Comparison of ENCODE assay signal across 13 cellular contexts in genomic region chr10:73837072-73837471, GRCh38. TPM values are rescaled to one million over a fixed set of nuclear protein-coding genes. Genes with fewer than 3 reads are reported as not detected.
DNase-seq lines count a peak whose midpoint lies in the region; TF ChIP-seq lines count a peak whose summit lies in the region.
"Had no signal": no experiment of that assay in that cellular context is flagged by ENCODE, and none has a peak within 500 bp of the region (broad histone marks: within the 10 kb centered on the region; RNA-seq: fewer than 3 reads in every experiment).

No MANE protein-coding gene starts in this region.

- no peak overlapping the region for H4K91ac ChIP-seq in mesenchymal stem cell (ENCODE audit: low read length)

- no peak overlapping the region for H3K14ac ChIP-seq in mesenchymal stem cell (ENCODE audit: low read length in 2 of 2)

- H3K9ac ChIP-seq in mesenchymal stem cell (ENCODE audit: low read length), result peak overlapping the region; percentile 66

- no peak overlapping the region for H3K18ac ChIP-seq in mesenchymal stem cell (ENCODE audit: low read depth in 1 of 2, low read length in 2 of 2)

- H3K4me1 ChIP-seq in mesenchymal stem cell (ENCODE audit: control insufficient read depth, insufficient read depth, low read depth, low read length), result peaks cover 14% of the 10 kb centered on the region
- no peaks in the 10 kb centered on the region for H3K4me1 ChIP-seq in A673 (ENCODE audit: insufficient read depth, low read length, poor library complexity, severe bottlenecking)

- H2BK15ac ChIP-seq in mesenchymal stem cell (ENCODE audit: low read depth, poor library complexity, severe bottlenecking), result no peak overlapping the region

- no peak overlapping the region for H3K4ac ChIP-seq in mesenchymal stem cell (ENCODE audit: low read depth in 1 of 2, low read length in 2 of 2)

- DNase-seq in AG08395 (ENCODE audit: low spot score), result peak; percentile 67
- DNase-seq in NCI-H226, result peak; percentile 55
- peak; percentile 41 to 82 for DNase-seq in dermis microvascular lymphatic vessel endothelial cell (ENCODE audit: low read depth in 2 of 2)
- DNase-seq in mesenchymal stem cell, result peak; percentile 53
- DNase-seq in A673 (ENCODE audit: low spot score), result no peak
- no peak for DNase-seq in GM13977 (ENCODE audit: low spot score)
- no peak for DNase-seq in NCI-H345 treated with DMSO at 0.1 percent for 48 hours (lab: John Stamatoyannopoulos, UW; ENCODE audit: unreplicated experiment)
- no peak for DNase-seq in HPDE6-E6E7 (ENCODE audit: extremely low spot score)
- DNase-seq: activated B cell treated with CpG ODN at 0.5 μM for 24 hours; activated CD8-positive, alpha-beta memory T cell treated with anti-CD3 and anti-CD28 coated beads, Interleukin-2, amount 50 U/mL, for 48 hours; effector memory CD8-positive, alpha-beta T cell; NCI-H2081; stimulated activated CD4-positive, alpha-beta T cell treated with anti-CD3 and anti-CD28 coated beads, Interleukin-15, amount 100 ng/mL, for 24 hours had no signal

- intact Hi-C loops in A673 (cut with micrococcal nuclease; ENCODE audit: unreplicated experiment), result no loop called here

- peaks cover 49 to 58% of the 10 kb centered on the region in 2 experiments for H3K36me3 ChIP-seq in mesenchymal stem cell (ENCODE audit: control insufficient read depth in 1 of 2, insufficient read depth in 2 of 2, low read depth in 1 of 2, low read length in 2 of 2)
- H3K36me3 ChIP-seq in A673 (ENCODE audit: insufficient read depth, low read length, poor library complexity, severe bottlenecking), result peaks cover 5% of the 10 kb centered on the region

- H3K4me2 ChIP-seq in mesenchymal stem cell (ENCODE audit: low read length, poor library complexity, severe bottlenecking), result no peak overlapping the region

- BruUV-seq in A673 (replicated peaks; lab: Mats Ljungman, UMichigan), result no TSS peak

- H3K4me3 ChIP-seq in mesenchymal stem cell (ENCODE audit: insufficient read depth in 1 of 2, low read depth in 1 of 2, low read length in 2 of 2) (no peak overlapping the region), A673 (ENCODE audit: low read depth, low read length, poor library complexity, severe bottlenecking) (no peak overlapping the region)

- no peak overlapping the region for H2BK12ac ChIP-seq in mesenchymal stem cell (ENCODE audit: low read length in 2 of 2)

- no peaks in the 10 kb centered on the region for H3K9me3 ChIP-seq in mesenchymal stem cell (ENCODE audit: control insufficient read depth, low read length)
- no peaks in the 10 kb centered on the region for H3K9me3 ChIP-seq in A673 (ENCODE audit: low read depth, low read length, poor library complexity, severe bottlenecking)

- H2AFZ ChIP-seq in mesenchymal stem cell (ENCODE audit: low read depth, low read length), result no peak overlapping the region

- TF ChIP-seq CTCF in A673 (conservative IDR thresholded peaks at IDR 0.05; ENCODE audit: low read depth, low read length) (no peak), GM13977 (IDR thresholded peaks at IDR 0.05; ENCODE audit: extremely low read depth, insufficient read depth, missing control alignments) (no peak)

- no peak overlapping the region for H4K8ac ChIP-seq in mesenchymal stem cell (ENCODE audit: low read length)

- 56% methylated on average over 3 of the region's 3 CpGs for WGBS in mesenchymal stem cell

- H3K79me1 ChIP-seq in mesenchymal stem cell (replicated peaks; ENCODE audit: low read length, poor library complexity, severe bottlenecking), result no peaks in the 10 kb centered on the region

- no peak overlapping the region for H2AK5ac ChIP-seq in mesenchymal stem cell (ENCODE audit: low read length, severe bottlenecking)

- no peak overlapping the region for H2BK120ac ChIP-seq in mesenchymal stem cell (ENCODE audit: low read depth, low read length)

- H3K27me3 ChIP-seq in mesenchymal stem cell (ENCODE audit: control insufficient read depth in 1 of 2, insufficient read depth in 1 of 2, low read length in 2 of 2), result no peaks in the 10 kb centered on the region
- H3K27me3 ChIP-seq in A673 (replicated peaks; ENCODE audit: insufficient read depth, low read depth, low read length, poor library complexity), result no peaks in the 10 kb centered on the region

- POLR2A ChIA-PET in A673 (lab: Charles Lee; ENCODE audit: low non-redundant PET), result no interaction called here

- in situ Hi-C loops in GM13977 (cut with MboI; ENCODE audit: low pct_unique_long_range_greater_than_20kb, low sequenced_read_pairs, unreplicated experiment), result no loop called here

- no peak overlapping the region for H3K23ac ChIP-seq in mesenchymal stem cell (ENCODE audit: low read length in 2 of 2)

- H3K27ac ChIP-seq in mesenchymal stem cell (ENCODE audit: low read length, poor library complexity, severe bottlenecking) (peak overlapping the region; percentile 0), A673 (ENCODE audit: low read depth, low read length, poor library complexity, severe bottlenecking) (no peak overlapping the region)

- CTCF ChIA-PET in A673 (lab: Charles Lee), result no interaction called here

- no peak overlapping the region for H2BK5ac ChIP-seq in mesenchymal stem cell (ENCODE audit: low read depth, low read length, poor library complexity, severe bottlenecking)

RNA-seq across cellular contexts. Expression of gene NDST2, which starts 25.7 kb away (rescaled TPM):
- 3.7 and 7.6 TPM in 2 replicates for total RNA-seq in dermis microvascular lymphatic vessel endothelial cell
- 16.6 TPM for polyA plus RNA-seq in mesenchymal stem cell (2013, experiment 1 of 2)
- polyA plus RNA-seq in mesenchymal stem cell (2013, experiment 2 of 2), result 16.7 TPM
- 23.1 and 28.9 TPM in 2 replicates for total RNA-seq in A673 (2021)

RNA-seq across cellular contexts. Expression of gene CAMK2G, which starts 37.3 kb away (rescaled TPM):
- total RNA-seq in dermis microvascular lymphatic vessel endothelial cell (20.9 and 24.8 TPM in 2 replicates), A673 (2021) (32.7 and 40.3 TPM in 2 replicates)
- 17.2 TPM for polyA plus RNA-seq in mesenchymal stem cell (2013, experiment 1 of 2)
- 16.4 TPM for polyA plus RNA-seq in mesenchymal stem cell (2013, experiment 2 of 2)

RNA-seq across cellular contexts. Expression of gene ZSWIM8, which starts 51.7 kb away (rescaled TPM):
- total RNA-seq in dermis microvascular lymphatic vessel endothelial cell (37.7 and 55.0 TPM in 2 replicates), A673 (2021) (71.3 and 81.1 TPM in 2 replicates)
- 89.1 TPM for polyA plus RNA-seq in mesenchymal stem cell (2013, experiment 1 of 2)
- 80.7 TPM for polyA plus RNA-seq in mesenchymal stem cell (2013, experiment 2 of 2)

RNA-seq across cellular contexts. Expression of gene CHCHD1, which starts 55.2 kb away (rescaled TPM):
- total RNA-seq in dermis microvascular lymphatic vessel endothelial cell (18.1 and 25.3 TPM in 2 replicates), A673 (2021) (37.5 and 37.7 TPM in 2 replicates)
- 112 TPM for polyA plus RNA-seq in mesenchymal stem cell (2013, experiment 1 of 2)
- 116 TPM for polyA plus RNA-seq in mesenchymal stem cell (2013, experiment 2 of 2)

Comparison
In these comparisons a context has a peak if more than half of its experiments do, and no peak if none do; other contexts are left out.
1. DNase-seq: peak in AG08395 (single experiment), NCI-H226 (single experiment), dermis microvascular lymphatic vessel endothelial cell (2 of 2) and mesenchymal stem cell (single experiment); none in A673 (single experiment), GM13977 (single experiment), NCI-H345 treated with DMSO at 0.1 percent for 48 hours (single experiment) and HPDE6-E6E7 (single experiment).